In the genomic region with DNA sequence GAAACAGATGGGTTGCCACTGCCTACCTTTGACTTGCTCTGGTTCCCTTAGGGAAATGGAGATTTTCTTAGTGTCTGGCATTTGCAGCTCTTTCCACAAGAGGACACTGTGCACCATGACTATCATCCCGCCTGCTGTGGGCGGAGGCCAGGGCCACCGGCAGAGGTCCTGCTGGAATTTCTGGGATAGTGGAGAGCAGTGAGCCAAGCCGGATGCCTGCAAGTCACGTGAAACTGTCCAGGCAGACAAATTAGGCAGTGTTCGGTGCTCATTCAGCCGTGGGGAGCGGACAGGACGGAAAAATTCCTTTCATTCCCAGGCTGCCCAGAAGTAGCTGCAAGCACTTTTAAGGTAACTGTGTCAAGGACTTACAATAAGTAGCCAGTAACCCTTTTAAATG, we compare ENCODE assay signal across 8 cellular contexts. TPM values are rescaled to one million over a fixed set of nuclear protein-coding genes. Genes with fewer than 3 reads are reported as not detected.
A peak's percentile ranks its signal among the peaks of the same experiment; 100 is the strongest.
DNase-seq lines count a peak whose midpoint lies in the region; ATAC-seq, FAIRE-seq and TF ChIP-seq lines count a peak whose summit lies in the region.

No MANE protein-coding gene starts in this region.

- no peak overlapping the region for H3K4me3 Mint-ChIP-seq in T-cell
- no peak overlapping the region for H3K4me3 Mint-ChIP-seq in activated T-helper 17 cell treated with anti-CD3 and anti-CD28 coated beads, Interleukin-2, amount 50 U/mL, for 72 hours

- 6% methylated on average over 9 of the region's 9 CpGs for WGBS in prostate gland

- peak; percentile 19 for DNase-seq in D721Med (ENCODE audit: insufficient read length, low spot score)
- DNase-seq in NCI-H1694 treated with DMSO at 0.1 percent for 48 hours (lab: John Stamatoyannopoulos, UW), result peak; percentile 86
- peak; percentile 85 for DNase-seq in left cardiac atrium
- DNase-seq in prostate gland (ENCODE audit: low spot score), result peak; percentile 89
- DNase-seq in T-cell, result no peak
- no peak for DNase-seq in activated naive CD4-positive, alpha-beta T cell treated with anti-CD3 and anti-CD28 coated beads, Interleukin-2, amount 50 U/mL, for 72 hours (ENCODE audit: low spot score in 2 of 2)

- H3K4me1 Mint-ChIP-seq in T-cell, result no peaks in the 10 kb centered on the region
- no peaks in the 10 kb centered on the region for H3K4me1 Mint-ChIP-seq in activated T-helper 17 cell treated with anti-CD3 and anti-CD28 coated beads, Interleukin-2, amount 50 U/mL, for 72 hours

- H3K27me3 ChIP-seq in prostate gland (replicated peaks; ENCODE audit: insufficient read depth), result no peaks in the 10 kb centered on the region

- no peaks in the 10 kb centered on the region for H3K36me3 Mint-ChIP-seq in T-cell
- H3K36me3 Mint-ChIP-seq in activated naive CD4-positive, alpha-beta T cell treated with anti-CD3 and anti-CD28 coated beads, Interleukin-2, amount 50 U/mL, for 72 hours, result no peaks in the 10 kb centered on the region
- no peaks in the 10 kb centered on the region for H3K36me3 Mint-ChIP-seq in activated T-helper 17 cell treated with anti-CD3 and anti-CD28 coated beads, Interleukin-2, amount 50 U/mL, for 72 hours (ENCODE audit: low read depth)

- no peaks in the 10 kb centered on the region for H3K4me1 ChIP-seq in prostate gland (replicated peaks)

- peak; percentile 19 for TF ChIP-seq CTCF in D721Med (IDR thresholded peaks at IDR 0.05; ENCODE audit: insufficient read depth, missing control alignments)
- TF ChIP-seq CTCF in WI38 (IDR thresholded peaks at IDR 0.05; ENCODE audit: low read depth, low read length), result 0 out of 2 replicates have a peak, but pooled peaks have one; percentile 3
- peak; percentile 71 to 99 (median 90) for TF ChIP-seq CTCF in prostate gland (IDR thresholded peaks at IDR 0.05)

- CTCF ChIA-PET in T-cell (lab: Charles Lee), result no interaction called here

- peak overlapping the region in 1 of 2 donors; percentile 17 for H3K27ac ChIP-seq in prostate gland

- no peak for FAIRE-seq in D721Med (lab: Jason Lieb, UNC)

- H3K9me3 ChIP-seq in prostate gland, result no peaks in the 10 kb centered on the region

- no peaks in the 10 kb centered on the region for H3K27me3 Mint-ChIP-seq in T-cell
- peaks cover 4% of the 10 kb centered on the region for H3K27me3 Mint-ChIP-seq in activated T-helper 17 cell treated with anti-CD3 and anti-CD28 coated beads, Interleukin-2, amount 50 U/mL, for 72 hours

- TF ChIP-seq POLR2A in prostate gland (IDR thresholded peaks at IDR 0.05), result no peak

- H3K4me3 ChIP-seq in WI38 (ENCODE audit: low read depth, low read length), result no peak overlapping the region
- H3K4me3 ChIP-seq in prostate gland, result peak overlapping the region; percentile 19 to 24

- POLR2A ChIA-PET in T-cell (lab: Charles Lee), result no interaction called here

- intact Hi-C loops in left cardiac atrium (cut with DNase I) (loop anchor here in 1 of 2 donors (2.0 kb wide), 1 partner anchor 122 kb away; no protein-coding TSS in a partner anchor), prostate gland (cut with DNase I) (loop anchor here (2.0 to 5.0 kb wide), 2 partner anchors 78 to 264 kb away; partner anchors contain the start of gene PCP4)

- H3K9me3 Mint-ChIP-seq in T-cell, result peaks cover 0 to 3% (median 0%) of the 10 kb centered on the region in 3 donors
- no peaks in the 10 kb centered on the region for H3K9me3 Mint-ChIP-seq in activated naive CD4-positive, alpha-beta T cell treated with anti-CD3 and anti-CD28 coated beads, Interleukin-2, amount 50 U/mL, for 72 hours
- no peaks in the 10 kb centered on the region for H3K9me3 Mint-ChIP-seq in activated T-helper 17 cell treated with anti-CD3 and anti-CD28 coated beads, Interleukin-2, amount 50 U/mL, for 72 hours

- no peaks in the 10 kb centered on the region for H3K36me3 ChIP-seq in prostate gland

- no peak overlapping the region for H3K27ac Mint-ChIP-seq in T-cell
- H3K27ac Mint-ChIP-seq in activated naive CD4-positive, alpha-beta T cell treated with anti-CD3 and anti-CD28 coated beads, Interleukin-2, amount 50 U/mL, for 72 hours, result no peak overlapping the region
- H3K27ac Mint-ChIP-seq in activated T-helper 17 cell treated with anti-CD3 and anti-CD28 coated beads, Interleukin-2, amount 50 U/mL, for 72 hours, result no peak overlapping the region

- ATAC-seq in left cardiac atrium (peak; percentile 99 to 100), T-cell (replicated peaks in 1 of 4) (no peak)
- no peak for ATAC-seq in activated naive CD4-positive, alpha-beta T cell treated with anti-CD3 and anti-CD28 coated beads, Interleukin-2, amount 50 U/mL, for 72 hours
- ATAC-seq in activated T-helper 17 cell treated with anti-CD3 and anti-CD28 coated beads, Interleukin-2, amount 50 U/mL, for 72 hours (replicated peaks), result no peak

RNA-seq across cellular contexts. Expression of gene IGSF5, which starts 43.4 kb away (rescaled TPM):
- total RNA-seq in left cardiac atrium (1 to 10 TPM; 4.6 to 6.3 TPM), prostate gland (1 to 10 TPM in 1 of 2 donors, not detected in 1; 1.7 TPM), T-cell (not detected)
- not detected for total RNA-seq in activated naive CD4-positive, alpha-beta T cell treated with anti-CD3 and anti-CD28 coated beads, Interleukin-2, amount 50 U/mL, for 72 hours
- total RNA-seq in activated T-helper 17 cell treated with anti-CD3 and anti-CD28 coated beads, Interleukin-2, amount 50 U/mL, for 72 hours, result not detected

Comparison
In these comparisons a context has a peak if more than half of its experiments do, and no peak if none do; other contexts are left out.
1. DNase-seq: peak in D721Med (single experiment), NCI-H1694 treated with DMSO at 0.1 percent for 48 hours (single experiment), left cardiac atrium (single experiment) and prostate gland (single experiment); none in T-cell (0 of 34) and activated naive CD4-positive, alpha-beta T cell treated with anti-CD3 and anti-CD28 coated beads, Interleukin-2, amount 50 U/mL, for 72 hours (0 of 2).
2. CTCF ChIP-seq: peak in every context shown above with its lines; median percentile 90 in prostate gland; 19 in D721Med; 3 in WI38.
3. ATAC-seq: peak in left cardiac atrium (2 of 2); none in T-cell (0 of 4), activated naive CD4-positive, alpha-beta T cell treated with anti-CD3 and anti-CD28 coated beads, Interleukin-2, amount 50 U/mL, for 72 hours (0 of 2) and activated T-helper 17 cell treated with anti-CD3 and anti-CD28 coated beads, Interleukin-2, amount 50 U/mL, for 72 hours (single experiment).